Comparison of ENCODE assay signal across 14 cellular contexts in the genomic region with DNA sequence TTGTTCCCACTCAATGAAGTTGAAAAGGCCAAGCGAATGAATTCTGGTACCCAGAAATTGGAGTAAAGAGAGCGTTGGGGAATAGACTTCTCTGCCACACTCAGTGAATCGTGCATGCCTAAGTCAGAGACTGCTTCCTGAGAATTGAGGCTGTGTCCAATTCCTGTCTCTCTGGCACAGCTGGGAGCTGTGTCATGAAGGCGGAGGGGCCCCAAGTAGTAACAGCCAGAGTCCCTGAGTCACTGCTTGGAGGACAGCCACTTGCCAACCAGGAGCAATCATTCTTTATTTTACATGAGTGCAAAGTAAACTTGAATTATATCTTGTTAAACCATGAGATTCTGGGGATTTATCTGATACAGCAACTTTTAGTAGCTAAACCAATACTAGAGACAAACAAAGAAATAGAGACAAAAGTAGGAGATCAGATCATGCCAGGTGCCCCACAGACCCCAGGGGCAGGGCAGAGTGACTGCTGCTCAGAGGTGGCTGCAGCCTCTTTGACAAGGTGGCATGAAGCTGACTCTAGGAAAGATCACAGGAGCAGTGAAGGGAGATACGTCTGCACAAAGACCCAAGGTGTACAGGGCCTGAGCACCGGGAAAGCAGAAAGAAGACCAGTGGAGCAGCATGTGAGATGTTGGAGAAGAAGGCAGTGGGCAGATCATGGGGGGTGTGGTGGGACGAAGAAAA.
A peak's percentile ranks its signal among the peaks of the same experiment; 100 is the strongest.
DNase-seq lines count a peak whose midpoint lies in the region; ATAC-seq, FAIRE-seq and TF ChIP-seq lines count a peak whose summit lies in the region.
"Had no signal": no experiment of that assay in that cellular context is flagged by ENCODE, and none has a peak within 500 bp of the region (broad histone marks: within the 10 kb centered on the region; RNA-seq: fewer than 3 reads in every experiment).

No MANE protein-coding gene starts in this region.

- no peaks in the 10 kb centered on the region for H3K36me3 ChIP-seq in PC-3 (ENCODE audit: low read depth, low read length)
- H3K36me3 ChIP-seq in pancreas, result no peaks in the 10 kb centered on the region
- no peaks in the 10 kb centered on the region for H3K36me3 ChIP-seq in esophagus squamous epithelium

- H3K27me3 ChIP-seq in PC-3 (ENCODE audit: low read length) (peaks cover 4% of the 10 kb centered on the region; the same call in 1 of the 2 replicates), pancreas (no peaks in the 10 kb centered on the region), esophagus squamous epithelium (peaks cover 0 to 22% (median 0%) of the 10 kb centered on the region in 4 donors)

- DNase-seq in DMS53 (lab: John Stamatoyannopoulos, UW) (peak; percentile 93), PC-3 (peak; percentile 18), fibroblast of mammary gland (ENCODE audit: low read depth) (peak; percentile 31), pancreas (no peak), GOT3 (lab: John Stamatoyannopoulos, UW) (no peak), cerebellum (ENCODE audit: low spot score) (no peak), esophagus squamous epithelium (lab: John Stamatoyannopoulos, UW) (no peak)
- DNase-seq: activated naive CD4-positive, alpha-beta T cell treated with anti-CD3 and anti-CD28 coated beads, Interleukin-2, amount 50 U/mL, for 16 hours; COR-L47; effector memory CD4-positive, alpha-beta T cell; NCI-H2081 treated with DMSO at 0.1 percent for 48 hours; stimulated activated CD4-positive, alpha-beta T cell treated with anti-CD3 and anti-CD28 coated beads, Interleukin-2, amount 100 ng/mL, for 48 hours had no signal

- H3K4me3 ChIP-seq in PC-3 (ENCODE audit: low read length) (no peak overlapping the region), fibroblast of mammary gland (ENCODE audit: control insufficient read depth, low read depth, low read length) (no peak overlapping the region), pancreas (no peak overlapping the region), esophagus squamous epithelium (no peak overlapping the region)
- H3K4me3 ChIP-seq: GM12878 had no signal

- BruUV-seq in PC-3 (replicated peaks; lab: Mats Ljungman, UMichigan), result no TSS peak

- intact Hi-C loops in PC-3 (cut with micrococcal nuclease) (no loop called here), pancreas (cut with DNase I) (no loop called here), esophagus squamous epithelium (cut with DNase I) (no loop called here)

- no peaks in the 10 kb centered on the region for H3K9me3 ChIP-seq in PC-3 (ENCODE audit: low read length)
- no peaks in the 10 kb centered on the region for H3K9me3 ChIP-seq in pancreas
- no peaks in the 10 kb centered on the region for H3K9me3 ChIP-seq in esophagus squamous epithelium

- H3K4me2 ChIP-seq in PC-3 (ENCODE audit: low read length), result no peak overlapping the region

- H3K4me1 ChIP-seq in PC-3 (ENCODE audit: insufficient read depth, low read length) (no peaks in the 10 kb centered on the region), pancreas (no peaks in the 10 kb centered on the region), esophagus squamous epithelium (peaks cover 0 to 18% (median 3%) of the 10 kb centered on the region in 3 donors)

- 70 to 71% methylated on average over 7 of the region's 7 CpGs for WGBS in pancreas, 2 donors
- WGBS in esophagus squamous epithelium, 2 donors, result 30 to 33% methylated on average over 7 of the region's 7 CpGs

- POLR2A ChIA-PET in PC-3 (lab: Charles Lee; ENCODE audit: unreplicated experiment), result no interaction called here

- H3F3A ChIP-seq in PC-3 (ENCODE audit: low read length, unreplicated experiment), result no peaks in the 10 kb centered on the region

- ATAC-seq in PC-3 (no peak), pancreas (peak in 3 of 4 donors; percentile 17 to 55 (median 52)), HG02981 (IDR thresholded peaks at IDR 0.05; ENCODE audit: unreplicated experiment) (no peak)
- ATAC-seq: GM12878 had no signal

- CTCF ChIA-PET in PC-3 (lab: Charles Lee), result no interaction called here

- no peak for TF ChIP-seq POLR2A in esophagus squamous epithelium (IDR thresholded peaks at IDR 0.05)

- TF ChIP-seq CTCF in PC-3 (conservative IDR thresholded peaks at IDR 0.05; ENCODE audit: low read depth, low read length) (no peak), fibroblast of mammary gland (conservative IDR thresholded peaks at IDR 0.05; ENCODE audit: control insufficient read depth, insufficient read depth, low read depth, low read length) (no peak), pancreas (IDR thresholded peaks at IDR 0.05) (no peak), esophagus squamous epithelium (IDR thresholded peaks at IDR 0.05) (no peak)

- H3K9ac ChIP-seq in PC-3 (ENCODE audit: low read length), result no peak overlapping the region

- no peak overlapping the region for H2AFZ ChIP-seq in PC-3 (ENCODE audit: low read length)

- FAIRE-seq in pancreas (lab: Jason Lieb, UNC), result no peak
- FAIRE-seq: GM12878 had no signal

- H4K20me1 ChIP-seq in PC-3 (ENCODE audit: low read length), result no peaks in the 10 kb centered on the region

- H3K79me2 ChIP-seq in PC-3 (ENCODE audit: low read length), result no peaks in the 10 kb centered on the region

- H3K9me2 ChIP-seq in PC-3 (replicated peaks; ENCODE audit: low read length), result no peaks in the 10 kb centered on the region

- H3K27ac ChIP-seq in PC-3 (ENCODE audit: low read length), result no peak overlapping the region
- no peak overlapping the region for H3K27ac ChIP-seq in pancreas
- H3K27ac ChIP-seq in esophagus squamous epithelium, result peak overlapping the region in 1 of 4 donors; percentile 48

Comparison
In these comparisons a context has a peak if more than half of its experiments do, and no peak if none do; other contexts are left out.
1. DNase-seq: peak in DMS53 (single experiment), PC-3 (single experiment) and fibroblast of mammary gland (single experiment); none in pancreas (0 of 6), GOT3 (single experiment), cerebellum (single experiment) and esophagus squamous epithelium (single experiment).
2. ATAC-seq: peak in pancreas (3 of 4); none in PC-3 (single experiment) and HG02981 (single experiment).